ENCODE assay signal across 15 cellular contexts in the genomic region with DNA sequence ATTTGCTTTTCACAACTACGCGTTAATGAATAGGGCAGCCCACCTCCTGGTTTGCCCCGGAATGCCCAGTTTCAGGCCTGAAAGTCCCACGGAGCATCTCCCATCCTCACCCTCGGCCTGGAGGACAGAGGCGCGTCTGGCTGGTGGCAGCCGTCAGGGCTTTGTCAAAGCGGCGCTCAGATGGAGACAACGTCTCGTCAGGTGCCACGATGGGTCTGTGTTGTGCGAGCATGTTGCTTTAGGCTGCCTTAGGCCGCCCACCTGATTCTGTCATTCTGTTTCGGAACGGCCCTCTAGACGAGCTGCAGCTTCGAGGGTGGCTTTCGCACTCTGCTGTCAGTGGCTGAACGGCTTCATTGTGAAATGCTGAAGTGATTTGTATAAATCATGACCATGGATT. TPM values are rescaled to one million over a fixed set of nuclear protein-coding genes. Genes with fewer than 3 reads are reported as not detected.
A peak's percentile ranks its signal among the peaks of the same experiment; 100 is the strongest.
DNase-seq lines count a peak whose midpoint lies in the region; ATAC-seq and TF ChIP-seq lines count a peak whose summit lies in the region.
"Had no signal": no experiment of that assay in that cellular context is flagged by ENCODE, and none has a peak within 500 bp of the region (broad histone marks: within the 10 kb centered on the region; RNA-seq: fewer than 3 reads in every experiment).

No MANE protein-coding gene starts in this region.

- H3K36me3 ChIP-seq in mucosa of descending colon (ENCODE audit: low read depth) = no peaks in the 10 kb centered on the region
- no peaks in the 10 kb centered on the region for H3K36me3 ChIP-seq in upper lobe of right lung

- TF ChIP-seq CTCF in C4-2B (conservative IDR thresholded peaks at IDR 0.05) (no peak), mucosa of descending colon (IDR thresholded peaks at IDR 0.05) (no peak), upper lobe of right lung (IDR thresholded peaks at IDR 0.05) (no peak)

- H3K9me3 ChIP-seq in mucosa of descending colon = no peaks in the 10 kb centered on the region
- no peaks in the 10 kb centered on the region for H3K9me3 ChIP-seq in upper lobe of right lung
- H3K9me3 ChIP-seq: A549 had no signal

- peak; percentile 45 for DNase-seq in Right ventricle myocardium inferior (ENCODE audit: missing footprints)
- DNase-seq in cardiac septum (ENCODE audit: low spot score) = no peak
- DNase-seq in mucosa of descending colon = peak in 2 of 3 donors; percentile 20 to 27
- peak; percentile 46 for DNase-seq in upper lobe of right lung
- no peak for DNase-seq in NCI-H526 (lab: John Stamatoyannopoulos, UW)
- DNase-seq: AML-193; CD4-positive, alpha-beta memory T cell; DMS79 treated with DMSO at 0.1 percent for 48 hours; GF-D8; H9 had no signal

- ATAC-seq in Right ventricle myocardium inferior = no peak
- no peak for ATAC-seq in mucosa of descending colon
- no peak for ATAC-seq in upper lobe of right lung
- no peak for ATAC-seq in GM21447 (IDR thresholded peaks at IDR 0.05; ENCODE audit: unreplicated experiment)
- ATAC-seq: HepG2 had no signal

- no peaks in the 10 kb centered on the region for H3K4me1 ChIP-seq in mucosa of descending colon (ENCODE audit: low read depth)
- H3K4me1 ChIP-seq in upper lobe of right lung = no peaks in the 10 kb centered on the region
- H3K4me1 ChIP-seq: A549 had no signal

- intact Hi-C loops in Right ventricle myocardium inferior (cut with DNase I) (no loop called here), cardiac septum (cut with DNase I) (no loop called here), mucosa of descending colon (cut with DNase I, micrococcal nuclease) (no loop called here), upper lobe of right lung (cut with DNase I) (no loop called here)

- H3K27me3 ChIP-seq in upper lobe of right lung = peaks cover 16% of the 10 kb centered on the region

- H3K27ac ChIP-seq in C4-2B (peak overlapping the region; percentile 47), upper lobe of right lung (no peak overlapping the region)
- H3K27ac ChIP-seq: 22Rv1, A549 had no signal

- H3K4me3 ChIP-seq in mucosa of descending colon = no peak overlapping the region
- H3K4me3 ChIP-seq in upper lobe of right lung = no peak overlapping the region
- H3K4me3 ChIP-seq: A549 had no signal

RNA-seq across cellular contexts. Expression of a gene that starts 39.4 kb away (rescaled TPM):
- total RNA-seq in Right ventricle myocardium inferior (0.57 TPM), cardiac septum (0.94 TPM), mucosa of descending colon (1 to 10 TPM in 1 of 3 donors, under 1 TPM in 1, not detected in 1; 0.78 to 1.0 TPM), upper lobe of right lung (0.52 TPM)
- total RNA-seq: CD4-positive, alpha-beta memory T cell had no signal

Comparison
In these comparisons a context has a peak if more than half of its experiments do, and no peak if none do; other contexts are left out.
1. DNase-seq: peak in Right ventricle myocardium inferior (single experiment), mucosa of descending colon (2 of 3) and upper lobe of right lung (single experiment); none in cardiac septum (single experiment) and NCI-H526 (0 of 2).